In the genomic region with DNA sequence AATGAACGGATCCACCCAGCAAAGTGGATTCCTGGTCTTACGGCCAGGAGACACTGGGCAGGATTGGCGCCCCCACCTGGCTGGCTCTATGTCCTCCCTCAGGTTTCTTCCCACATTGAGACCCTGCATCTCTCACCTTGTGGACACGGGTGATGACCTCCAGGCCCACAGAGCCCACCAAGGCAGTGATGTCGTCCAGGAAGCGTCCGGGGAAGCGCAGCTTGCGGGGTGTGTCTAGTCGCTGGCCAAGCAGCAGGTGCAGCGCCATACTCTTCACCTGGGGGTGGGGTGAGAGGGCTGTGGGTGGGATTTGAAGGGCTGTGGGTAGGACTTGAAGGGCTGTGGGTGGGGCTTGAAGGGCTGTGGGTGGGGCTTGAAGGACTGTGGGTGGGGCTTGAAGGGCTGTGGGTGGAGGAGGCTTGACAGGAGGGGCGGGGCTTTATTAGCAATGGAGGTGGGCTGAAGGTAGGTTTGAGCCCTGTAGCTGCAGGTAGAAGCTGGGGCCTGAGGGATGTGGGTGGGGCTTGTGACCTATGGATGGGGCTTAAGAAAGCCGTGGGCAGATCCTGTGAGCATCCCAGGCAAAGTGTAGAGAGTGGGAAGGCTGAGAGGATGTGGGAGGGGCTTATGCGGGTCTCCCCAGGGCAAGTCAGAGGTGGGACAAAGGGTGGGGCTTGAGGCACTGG, we compare ENCODE assay signal across 12 cellular contexts. TPM values are rescaled to one million over a fixed set of nuclear protein-coding genes. Genes with fewer than 3 reads are reported as not detected.
DNase-seq lines count a peak whose midpoint lies in the region; ATAC-seq and TF ChIP-seq lines count a peak whose summit lies in the region.
"Had no signal": no experiment of that assay in that cellular context is flagged by ENCODE, and none has a peak within 500 bp of the region (broad histone marks: within the 10 kb centered on the region; RNA-seq: fewer than 3 reads in every experiment).

No MANE protein-coding gene starts in this region.

- H4K20me1 ChIP-seq in PC-9 (ENCODE audit: insufficient read depth) = no peaks in the 10 kb centered on the region

- no peak overlapping the region for H3K4me3 ChIP-seq in PC-9
- H3K4me3 ChIP-seq: adrenal gland, pancreas, vagina had no signal

- no peak overlapping the region for H3K27ac ChIP-seq in PC-9
- H3K27ac ChIP-seq: adrenal gland, pancreas, vagina had no signal

- H3K4me2 ChIP-seq in PC-9 = no peak overlapping the region

- TF ChIP-seq CTCF in GM12872 (IDR thresholded peaks at IDR 0.05; ENCODE audit: insufficient read depth, low read depth, low read length) = peak; percentile 38; the same call in 2 of the 3 replicates
- peak; percentile 53; the same call in 1 of the 2 replicates for TF ChIP-seq CTCF in PC-9 (conservative IDR thresholded peaks at IDR 0.05)

- DNase-seq in ACHN = peak; percentile 25
- peak in 1 of 2 experiments; percentile 40 for DNase-seq in PC-9
- peak; percentile 27 for DNase-seq in germinal center (ENCODE audit: low spot score)
- DNase-seq in SKM-1 (lab: John Stamatoyannopoulos, UW; ENCODE audit: unreplicated experiment) = no peak
- DNase-seq in stimulated activated naive CD4-positive, alpha-beta T cell (lab: John Stamatoyannopoulos, UW) = no peak
- no peak for DNase-seq in COLO668 (lab: John Stamatoyannopoulos, UW; ENCODE audit: unreplicated experiment)
- DNase-seq: adrenal gland, EL, pancreas had no signal

- intact Hi-C loops in PC-9 (cut with micrococcal nuclease; ENCODE audit: unreplicated experiment) = no loop called here

- no TSS peak for BruUV-seq in PC-9 (replicated peaks; lab: Mats Ljungman, UMichigan)

- peaks cover 20% of the 10 kb centered on the region; the same call in 1 of the 2 replicates for H3F3A ChIP-seq in PC-9 (ENCODE audit: insufficient read depth, low read depth)

- in situ Hi-C loops in ACHN (cut with HindIII; ENCODE audit: low pct_ligation_motif_present, low pct_unique_long_range_greater_than_20kb, low sequenced_read_pairs) = no loop called here

- no peaks in the 10 kb centered on the region for H3K9me2 ChIP-seq in PC-9 (ENCODE audit: insufficient read depth)

- POLR2A ChIA-PET in PC-9 (lab: Charles Lee; ENCODE audit: unreplicated experiment) = no interaction called here

- 0 out of 2 replicates have a peak, but pooled peaks cover 4% of the 10 kb centered on the region for H3K36me3 ChIP-seq in PC-9 (ENCODE audit: low read depth)

- no peaks in the 10 kb centered on the region for H3K4me1 ChIP-seq in PC-9 (replicated peaks; ENCODE audit: insufficient read depth)
- H3K4me1 ChIP-seq: adrenal gland, pancreas, vagina had no signal

- CTCF ChIA-PET in PC-9 (lab: Charles Lee) = interaction anchor here (0.6 kb wide), 1 partner anchor 49 kb away, joined by 5 read pairs; no protein-coding TSS in a partner anchor

- H3K9me3 ChIP-seq in PC-9 (ENCODE audit: insufficient read depth, low read depth) = no peaks in the 10 kb centered on the region
- H3K9me3 ChIP-seq: adrenal gland, pancreas, vagina had no signal

- H2AFZ ChIP-seq in PC-9 = no peak overlapping the region

- H3K27me3 ChIP-seq in PC-9 (ENCODE audit: insufficient read depth, low read depth) = no peaks in the 10 kb centered on the region
- H3K27me3 ChIP-seq: adrenal gland, pancreas, vagina had no signal

- H3K79me2 ChIP-seq in PC-9 (ENCODE audit: low read depth) = no peaks in the 10 kb centered on the region

- no peak for ATAC-seq in HG03108 (IDR thresholded peaks at IDR 0.05; ENCODE audit: unreplicated experiment)

RNA-seq across cellular contexts. Expression of a gene that starts 12.1 kb away (rescaled TPM):
- total RNA-seq in PC-9 (2021) = not detected in 2 replicates
- total RNA-seq: vagina had no signal

RNA-seq across cellular contexts. Expression of a gene that starts 30.0 kb away (rescaled TPM):
- total RNA-seq in PC-9 (2021) = 32.9 and 39.4 TPM in 2 replicates

RNA-seq across cellular contexts. Expression of a gene that starts 35.0 kb away (rescaled TPM):
- 32.5 and 68.9 TPM in 2 replicates for total RNA-seq in PC-9 (2021)

Comparison
In these comparisons a context has a peak if more than half of its experiments do, and no peak if none do; other contexts are left out.
1. DNase-seq: peak in ACHN (single experiment) and germinal center (single experiment); none in SKM-1 (single experiment), stimulated activated naive CD4-positive, alpha-beta T cell (0 of 6) and COLO668 (single experiment).